33 cellular contexts compared by ENCODE assay signal in genomic region chr5:20636686-20637085, GRCh38.
"Had no signal": no experiment of that assay in that cellular context is flagged by ENCODE, and none has a peak within 500 bp of the region (broad histone marks: within the 10 kb centered on the region; RNA-seq: fewer than 3 reads in every experiment).

No MANE protein-coding gene starts in this region.

- H3K9me3 Mint-ChIP-seq: activated T-cell treated with anti-CD3 and anti-CD28 coated beads, Interleukin-2, amount 50 U/mL, for 4 hours; brain had no signal

- H3K36me3 ChIP-seq: cardiac muscle cell, MG63, SJCRH30 had no signal

- ATAC-seq: activated naive CD4-positive, alpha-beta T cell treated with anti-CD3 and anti-CD28 coated beads, Interleukin-2, amount 50 U/mL, for 72 hours; activated naive CD8-positive, alpha-beta T cell treated with anti-CD3 and anti-CD28 coated beads, Interleukin-2, amount 50 U/mL, for 24 hours; activated T-cell treated with anti-CD3 and anti-CD28 coated beads, Interleukin-2, amount 50 U/mL, for 4 hours; Panc1; T-cell had no signal

- H3K27ac ChIP-seq: cardiac muscle cell, SJCRH30, VCaP had no signal

- H3K9me3 ChIP-seq: MG63, SJCRH30 had no signal

- FAIRE-seq: astrocyte had no signal

- H3K4me1 ChIP-seq: SJCRH30 had no signal

- H3K4me3 Mint-ChIP-seq: activated CD4-positive, alpha-beta memory T cell treated with anti-CD3 and anti-CD28 coated beads for 36 hours; activated CD4-positive, alpha-beta T cell treated with anti-CD3 and anti-CD28 coated beads, Interleukin-2, amount 10 ng/mL, durations not matched to agents 7 days and 5 days; activated naive CD8-positive, alpha-beta T cell treated with anti-CD3 and anti-CD28 coated beads, Interleukin-2, amount 50 U/mL, for 24 hours; activated T-cell treated with anti-CD3 and anti-CD28 coated beads, Interleukin-2, amount 50 U/mL, for 4 hours; brain; T-cell had no signal

- H3K27me3 Mint-ChIP-seq: activated CD4-positive, alpha-beta memory T cell treated with anti-CD3 and anti-CD28 coated beads for 36 hours; activated CD4-positive, alpha-beta T cell treated with anti-CD3 and anti-CD28 coated beads, Interleukin-2, amount 10 ng/mL, durations not matched to agents 7 days and 5 days; activated naive CD8-positive, alpha-beta T cell treated with anti-CD3 and anti-CD28 coated beads, Interleukin-2, amount 50 U/mL, for 24 hours; brain; T-cell had no signal

- H3K36me3 Mint-ChIP-seq: activated CD4-positive, alpha-beta memory T cell treated with anti-CD3 and anti-CD28 coated beads for 36 hours; brain; T-cell had no signal

- DNase-seq: activated CD4-positive, alpha-beta memory T cell treated with anti-CD3 and anti-CD28 coated beads for 36 hours; activated CD4-positive, alpha-beta T cell treated with anti-CD3 and anti-CD28 coated beads, Interleukin-2, amount 10 ng/mL, durations not matched to agents 7 days and 5 days; activated CD4-positive, CD25-positive, alpha-beta regulatory T cell; activated CD8-positive, alpha-beta memory T cell treated with anti-CD3 and anti-CD28 coated beads for 24 hours; activated effector memory CD4-positive, alpha-beta T cell treated with anti-CD3 and anti-CD28 coated beads, Interleukin-2, amount 50 U/mL, for 16 hours; activated naive CD4-positive, alpha-beta T cell treated with Interleukin-2 at 50 U/mL for 16 hours; activated naive CD8-positive, alpha-beta T cell treated with anti-CD3 and anti-CD28 coated beads, Interleukin-2, amount 50 U/mL, for 24 hours; activated T-cell treated with anti-CD3 and anti-CD28 coated beads, Interleukin-2, amount 50 U/mL, for 4 hours; amygdala; Kasumi-1; MG63; MV-4-11; NCI-H1092 treated with DMSO at 0.1 percent for 48 hours; NCI-H1417 treated with DMSO at 0.1 percent for 48 hours; NCI-H1694; NCI-H2029; NCI-H2107; NCI-H2171 treated with DMSO at 0.1 percent for 48 hours; NCI-H226; NCI-H526; NCI-H774; Right ventricle myocardium superior; RPMI8226; SJCRH30; T-cell; T-helper 2 cell; T1000 had no signal

- H3K4me3 ChIP-seq: cardiac muscle cell, MG63, SJCRH30 had no signal

- H3K4me1 Mint-ChIP-seq: activated CD4-positive, alpha-beta T cell treated with anti-CD3 and anti-CD28 coated beads, Interleukin-2, amount 10 ng/mL, durations not matched to agents 7 days and 5 days; activated naive CD8-positive, alpha-beta T cell treated with anti-CD3 and anti-CD28 coated beads, Interleukin-2, amount 50 U/mL, for 24 hours; brain; T-cell had no signal

- H3K27ac Mint-ChIP-seq: activated CD4-positive, alpha-beta memory T cell treated with anti-CD3 and anti-CD28 coated beads for 36 hours; activated CD4-positive, alpha-beta T cell treated with anti-CD3 and anti-CD28 coated beads, Interleukin-2, amount 10 ng/mL, durations not matched to agents 7 days and 5 days; activated naive CD4-positive, alpha-beta T cell treated with anti-CD3 and anti-CD28 coated beads, Interleukin-2, amount 50 U/mL, for 72 hours; activated naive CD8-positive, alpha-beta T cell treated with anti-CD3 and anti-CD28 coated beads, Interleukin-2, amount 50 U/mL, for 24 hours; brain; T-cell had no signal

- H3K27me3 ChIP-seq: cardiac muscle cell, MG63, SJCRH30 had no signal
